Comparison of ENCODE assay signal across 8 cellular contexts in the genomic region with DNA sequence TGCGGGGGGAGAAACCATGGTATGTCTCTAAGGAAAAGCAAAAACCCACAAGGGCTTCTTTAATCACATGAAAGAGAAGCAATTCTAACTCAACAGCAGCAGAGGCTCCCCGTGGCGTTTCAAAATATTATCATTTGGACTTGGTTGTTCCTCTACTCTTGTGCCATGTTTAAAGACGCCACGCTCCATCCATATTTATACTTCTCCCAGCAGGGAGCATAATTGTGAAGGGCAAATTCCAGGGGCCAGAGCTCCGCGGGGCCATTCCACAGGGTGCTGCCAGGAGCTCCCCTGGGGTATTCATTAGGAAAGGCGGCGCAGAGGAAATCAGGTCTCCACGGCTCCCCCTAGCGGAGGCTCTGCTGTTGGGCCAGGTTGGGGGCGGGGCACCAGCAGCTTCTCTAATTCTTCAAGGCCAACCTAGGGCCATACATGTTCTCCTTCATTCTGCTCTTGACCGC.
DNase-seq lines count a peak whose midpoint lies in the region; ATAC-seq and TF ChIP-seq lines count a peak whose summit lies in the region.

No MANE protein-coding gene starts in this region.

- H3K36me3 ChIP-seq in thoracic aorta = no peaks in the 10 kb centered on the region

- H3K27ac ChIP-seq in thoracic aorta = no peak overlapping the region

- no peaks in the 10 kb centered on the region for H3K27me3 ChIP-seq in thoracic aorta (replicated peaks; ENCODE audit: insufficient read depth)

- TF ChIP-seq CTCF in epithelial cell of proximal tubule (conservative IDR thresholded peaks at IDR 0.05; ENCODE audit: low read depth, low read length) (peak; percentile 90), neural crest cell (conservative IDR thresholded peaks at IDR 0.05) (peak; percentile 70), thoracic aorta (IDR thresholded peaks at IDR 0.05) (peak; percentile 53)

- no peaks in the 10 kb centered on the region for H3K9me3 ChIP-seq in thoracic aorta

- H3K4me3 ChIP-seq in epithelial cell of proximal tubule (ENCODE audit: low read depth, low read length) = peak overlapping the region; percentile 17
- peak overlapping the region; percentile 47 for H3K4me3 ChIP-seq in thoracic aorta

- no peaks in the 10 kb centered on the region for H3K4me1 Mint-ChIP-seq in neural crest cell

- DNase-seq in NCI-H1694 (lab: John Stamatoyannopoulos, UW) (peak; percentile 8), NCI-H1694 treated with DMSO at 0.1 percent for 48 hours (lab: John Stamatoyannopoulos, UW) (no peak), NCI-H748 treated with DMSO at 0.1 percent for 48 hours (lab: John Stamatoyannopoulos, UW) (peak; percentile 60), epithelial cell of proximal tubule (ENCODE audit: low read depth) (no peak), neural crest cell (ENCODE audit: low read depth, low spot score) (peak; percentile 59), thoracic aorta (ENCODE audit: low spot score) (no peak)
- DNase-seq in activated CD8-positive, alpha-beta memory T cell treated with anti-CD3 and anti-CD28 coated beads for 48 hours (ENCODE audit: low read depth in 2 of 3, low spot score in 2 of 3) = peak; percentile 54 to 78 (median 78)

- no peaks in the 10 kb centered on the region for H3K36me3 Mint-ChIP-seq in neural crest cell (ENCODE audit: low read depth)

- H3K9me3 Mint-ChIP-seq in neural crest cell = no peaks in the 10 kb centered on the region

- no peaks in the 10 kb centered on the region for H3K4me1 ChIP-seq in thoracic aorta (ENCODE audit: control insufficient read depth in 1 of 2, low read depth in 2 of 2)

- H3K27me3 Mint-ChIP-seq in neural crest cell (ENCODE audit: low read depth) = no peaks in the 10 kb centered on the region

- no peak overlapping the region for H3K27ac Mint-ChIP-seq in neural crest cell (ENCODE audit: unreplicated experiment)

- H3K4me3 Mint-ChIP-seq in neural crest cell = no peak overlapping the region

- peak; percentile 87 for ATAC-seq in HG03025 (IDR thresholded peaks at IDR 0.05; ENCODE audit: low FRiP score, unreplicated experiment)
- no peak for ATAC-seq in thoracic aorta (ENCODE audit: insufficient number of reproducible peaks, low FRiP score, low read depth)

Comparison
In these comparisons a context has a peak if more than half of its experiments do, and no peak if none do; other contexts are left out.
1. DNase-seq: peak in NCI-H1694 (single experiment), NCI-H748 treated with DMSO at 0.1 percent for 48 hours (single experiment), activated CD8-positive, alpha-beta memory T cell treated with anti-CD3 and anti-CD28 coated beads for 48 hours (3 of 3) and neural crest cell (single experiment); none in NCI-H1694 treated with DMSO at 0.1 percent for 48 hours (single experiment), epithelial cell of proximal tubule (single experiment) and thoracic aorta (single experiment).
2. Peak in every context shown above with its lines, with median percentiles within 50 percentile points of each other: CTCF ChIP-seq.